Comparison of ENCODE assay signal across 16 cellular contexts in the genomic region with DNA sequence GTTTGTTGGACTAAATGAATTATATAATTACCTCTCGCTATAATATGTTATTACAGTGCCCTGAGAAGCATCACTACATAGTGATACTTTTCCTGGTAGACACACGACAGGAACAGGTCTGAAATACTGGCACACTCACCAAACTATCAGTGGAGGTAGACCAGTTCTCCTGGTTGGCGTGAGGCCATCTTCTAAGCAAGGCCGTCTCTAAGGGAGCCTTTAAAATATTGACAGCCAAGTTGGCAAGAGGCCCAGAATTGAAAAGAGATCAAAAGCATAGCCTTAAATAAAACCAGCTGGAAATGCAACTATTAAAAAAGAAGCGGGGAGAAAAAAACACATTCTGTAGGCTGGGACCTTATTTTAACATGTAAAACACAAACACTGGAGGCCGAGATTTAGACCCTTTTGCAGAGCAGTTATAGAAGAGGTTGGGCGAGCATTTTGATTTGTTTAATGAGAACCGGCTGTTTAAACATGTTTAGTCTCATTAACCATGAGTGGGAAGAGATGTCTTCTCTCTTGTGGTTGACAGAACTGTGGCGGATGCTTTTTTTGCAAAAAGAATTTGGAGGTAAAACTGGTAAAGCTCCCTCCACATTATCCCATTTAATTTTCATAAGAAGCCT.
A peak's percentile ranks its signal among the peaks of the same experiment; 100 is the strongest.
DNase-seq lines count a peak whose midpoint lies in the region; ATAC-seq and TF ChIP-seq lines count a peak whose summit lies in the region.
"Had no signal": no experiment of that assay in that cellular context is flagged by ENCODE, and none has a peak within 500 bp of the region (broad histone marks: within the 10 kb centered on the region; RNA-seq: fewer than 3 reads in every experiment).

No MANE protein-coding gene starts in this region.

- H3K36me3 Mint-ChIP-seq in T-helper 2 cell treated with Interferon-gamma antibody and Interleukin-4, amounts not matched to agents 5 μg/mL and 100 μg/mL, for 36 hours (ENCODE audit: low read depth), result no peaks in the 10 kb centered on the region
- H3K36me3 Mint-ChIP-seq: T-cell had no signal

- H3K4me1 Mint-ChIP-seq in T-helper 2 cell treated with Interferon-gamma antibody and Interleukin-4, amounts not matched to agents 5 μg/mL and 100 μg/mL, for 36 hours (ENCODE audit: low read depth), result peaks cover 2% of the 10 kb centered on the region
- H3K4me1 Mint-ChIP-seq: T-cell had no signal

- no peak overlapping the region for H3K4me3 Mint-ChIP-seq in T-helper 2 cell treated with Interferon-gamma antibody and Interleukin-4, amounts not matched to agents 5 μg/mL and 100 μg/mL, for 36 hours
- H3K4me3 Mint-ChIP-seq: T-cell had no signal

- TF ChIP-seq CTCF in VCaP (conservative IDR thresholded peaks at IDR 0.05), result no peak

- ATAC-seq in left lobe of liver, result peak; percentile 66
- ATAC-seq: activated CD4-positive, CD25-positive, alpha-beta regulatory T cell treated with anti-CD3 and anti-CD28 coated beads, Interleukin-2, amount 50 U/mL, for 24 hours; gastrocnemius medialis; GM12878; T-cell had no signal

- peak overlapping the region; percentile 59 for H3K27ac ChIP-seq in VCaP
- H3K27ac ChIP-seq: gastrocnemius medialis, Peyer's patch, vagina had no signal

- DNase-seq in DMS53 (lab: John Stamatoyannopoulos, UW) (peak; percentile 74), NCI-H2081 (lab: John Stamatoyannopoulos, UW) (peak; percentile 93 to 97), left lobe of liver (ENCODE audit: low spot score) (peak; percentile 53), NCI-H82 (lab: John Stamatoyannopoulos, UW) (no peak)
- DNase-seq in T-helper 2 cell treated with Interferon-gamma antibody and Interleukin-4, amounts not matched to agents 5 μg/mL and 100 μg/mL, for 36 hours (ENCODE audit: low spot score), result no peak
- no peak for DNase-seq in activated CD4-positive, alpha-beta T cell treated with anti-CD3 and anti-CD28 coated beads for 48 hours
- DNase-seq in activated CD8-positive, alpha-beta memory T cell treated with anti-CD3 and anti-CD28 coated beads for 24 hours, result no peak
- DNase-seq: gastrocnemius medialis; Peyer's patch; stimulated activated CD4-positive, alpha-beta T cell treated with anti-CD3 and anti-CD28 coated beads, Interleukin-4, amount 100 ng/mL, for 24 hours; stimulated activated naive CD4-positive, alpha-beta T cell; T-cell had no signal

- no peaks in the 10 kb centered on the region for H3K9me3 Mint-ChIP-seq in T-helper 2 cell treated with Interferon-gamma antibody and Interleukin-4, amounts not matched to agents 5 μg/mL and 100 μg/mL, for 36 hours

- H3K27me3 Mint-ChIP-seq in T-helper 2 cell treated with Interferon-gamma antibody and Interleukin-4, amounts not matched to agents 5 μg/mL and 100 μg/mL, for 36 hours (ENCODE audit: low read depth), result no peaks in the 10 kb centered on the region
- H3K27me3 Mint-ChIP-seq: T-cell had no signal

- no peak overlapping the region for H3K27ac Mint-ChIP-seq in T-helper 2 cell treated with Interferon-gamma antibody and Interleukin-4, amounts not matched to agents 5 μg/mL and 100 μg/mL, for 36 hours
- H3K27ac Mint-ChIP-seq: T-cell had no signal

Comparison
In these comparisons a context has a peak if more than half of its experiments do, and no peak if none do; other contexts are left out.
1. DNase-seq: peak in DMS53 (single experiment), NCI-H2081 (2 of 2) and left lobe of liver (single experiment); none in T-helper 2 cell treated with Interferon-gamma antibody and Interleukin-4, amounts not matched to agents 5 μg/mL and 100 μg/mL, for 36 hours (single experiment), activated CD4-positive, alpha-beta T cell treated with anti-CD3 and anti-CD28 coated beads for 48 hours (single experiment), NCI-H82 (single experiment) and activated CD8-positive, alpha-beta memory T cell treated with anti-CD3 and anti-CD28 coated beads for 24 hours (single experiment).